ENCODE assay signal across 18 cellular contexts in genomic region chr14:53103941-53104340, GRCh38. TPM values are rescaled to one million over a fixed set of nuclear protein-coding genes. Genes with fewer than 3 reads are reported as not detected.
A peak's percentile ranks its signal among the peaks of the same experiment; 100 is the strongest.
DNase-seq lines count a peak whose midpoint lies in the region; ATAC-seq and TF ChIP-seq lines count a peak whose summit lies in the region.
"Had no signal": no experiment of that assay in that cellular context is flagged by ENCODE, and none has a peak within 500 bp of the region (broad histone marks: within the 10 kb centered on the region; RNA-seq: fewer than 3 reads in every experiment).

No MANE protein-coding gene starts in this region.

- no peaks in the 10 kb centered on the region for H4K20me1 ChIP-seq in HCT116 (ENCODE audit: insufficient read depth)
- no peaks in the 10 kb centered on the region for H4K20me1 ChIP-seq in PC-3 (ENCODE audit: low read length)

- H3K9ac ChIP-seq in HCT116 (ENCODE audit: low read length), result no peak overlapping the region
- H3K9ac ChIP-seq in PC-3 (ENCODE audit: low read length), result no peak overlapping the region

- POLR2A ChIA-PET in HCT116 (lab: Charles Lee) (interaction anchor here (1.3 kb wide), 1 partner anchor 9 kb away, joined by 3 read pairs; no protein-coding TSS in a partner anchor), PC-3 (lab: Charles Lee; ENCODE audit: unreplicated experiment) (interaction anchor here (0.6 kb wide), 1 partner anchor 772 kb away, joined by 5 read pairs; no protein-coding TSS in a partner anchor)

- H3K4me1 ChIP-seq in HCT116 (ENCODE audit: control insufficient read depth in 1 of 2, insufficient read depth in 2 of 2, low read length in 2 of 2) (peaks cover 3 to 11% of the 10 kb centered on the region in 2 experiments; a peak in 2 of 4 replicates), PC-3 (ENCODE audit: insufficient read depth, low read length) (peaks cover 10% of the 10 kb centered on the region)
- H3K4me1 ChIP-seq: Caco-2, HAP-1 had no signal

- H3K36me3 Mint-ChIP-seq in Calu3 (ENCODE audit: insufficient read depth, unreplicated experiment), result peaks cover 4% of the 10 kb centered on the region

- no peak overlapping the region for H3K4me3 Mint-ChIP-seq in Calu3 (ENCODE audit: low read depth, unreplicated experiment)
- H3K4me3 Mint-ChIP-seq: CD4-positive, alpha-beta T cell had no signal

- H3K27ac Mint-ChIP-seq in Calu3 (ENCODE audit: unreplicated experiment), result no peak overlapping the region
- H3K27ac Mint-ChIP-seq: CD4-positive, alpha-beta T cell had no signal

- BruUV-seq in Calu3 (replicated peaks; lab: Mats Ljungman, UMichigan), result no TSS peak
- no TSS peak for BruUV-seq in HCT116 (replicated peaks; lab: Mats Ljungman, UMichigan)
- no TSS peak for BruUV-seq in PC-3 (replicated peaks; lab: Mats Ljungman, UMichigan)

- no peak overlapping the region for H3K27ac ChIP-seq in HCT116 (ENCODE audit: low read depth, low read length)
- no peak overlapping the region for H3K27ac ChIP-seq in PC-3 (ENCODE audit: low read length)
- H3K27ac ChIP-seq: C4-2B, HL-60 had no signal

- H3K9me2 ChIP-seq in HCT116 (ENCODE audit: insufficient read depth), result no peaks in the 10 kb centered on the region
- H3K9me2 ChIP-seq in PC-3 (replicated peaks; ENCODE audit: low read length), result no peaks in the 10 kb centered on the region

- H3K4me3 ChIP-seq in HCT116 (replicated peaks in 1 of 2; ENCODE audit: low read depth in 1 of 2, low read length in 2 of 2), result no peak overlapping the region
- no peak overlapping the region for H3K4me3 ChIP-seq in PC-3 (ENCODE audit: low read length)
- H3K4me3 ChIP-seq: HAP-1 had no signal

- intact Hi-C loops in Calu3 (cut with micrococcal nuclease; ENCODE audit: unreplicated experiment) (no loop called here), HCT116 (cut with micrococcal nuclease) (no loop called here), PC-3 (cut with micrococcal nuclease) (no loop called here), sciatic nerve (cut with DNase I) (no loop called here)

- H3K4me1 Mint-ChIP-seq in Calu3 (ENCODE audit: low read depth, unreplicated experiment), result peaks cover 17% of the 10 kb centered on the region

- TF ChIP-seq CTCF in Calu3 (IDR thresholded peaks at IDR 0.05; ENCODE audit: unreplicated experiment) (no peak), HCT116 (IDR thresholded peaks at IDR 0.05 in 2 of 3, conservative IDR thresholded peaks at IDR 0.05 in 1 of 3; ENCODE audit: borderline replicate concordance in 1 of 3, insufficient read depth in 1 of 3, low read depth in 2 of 3, low read length in 2 of 3) (no peak), PC-3 (conservative IDR thresholded peaks at IDR 0.05; ENCODE audit: low read depth, low read length) (no peak)

- ATAC-seq in HCT116 (peak; percentile 36; the same call in 1 of the 2 replicates), PC-3 (peak; percentile 81), sciatic nerve (peak; percentile 46), GM21786 (IDR thresholded peaks at IDR 0.05; ENCODE audit: unreplicated experiment) (no peak)
- ATAC-seq: HepG2 had no signal

- no peak for TF ChIP-seq POLR2A in HCT116 (IDR thresholded peaks at IDR 0.05; ENCODE audit: borderline replicate concordance, extremely low read depth, insufficient read depth, insufficient read length)

- H2AFZ ChIP-seq in HCT116 (ENCODE audit: low read depth, low read length, poor library complexity, severe bottlenecking) (no peak overlapping the region), PC-3 (ENCODE audit: low read length) (no peak overlapping the region)

- H3K9me3 ChIP-seq in HCT116 (ENCODE audit: control insufficient read depth in 1 of 2, insufficient read depth in 1 of 2, low read depth in 1 of 2, low read length in 2 of 2), result no peaks in the 10 kb centered on the region
- 0 out of 2 replicates have a peak, but pooled peaks cover 3% of the 10 kb centered on the region for H3K9me3 ChIP-seq in PC-3 (ENCODE audit: low read length)
- H3K9me3 ChIP-seq: HAP-1 had no signal

- RAD21 ChIA-PET in HCT116 (lab: Charles Lee; ENCODE audit: low non-redundant PET in 1 of 2, low total read pairs in 2 of 2, uncharacterized antibody in 2 of 2, unreplicated experiment in 2 of 2), result no interaction called here

- H3K4me2 ChIP-seq in HCT116 (ENCODE audit: low read length) (no peak overlapping the region), PC-3 (ENCODE audit: low read length) (0 out of 2 replicates have a peak overlapping the region, but pooled peaks have one; percentile 13)

- CTCF ChIA-PET in Calu3 (lab: Charles Lee), result interaction anchor here (0.8 kb wide), 1 partner anchor 47 kb away, joined by 3 read pairs; no protein-coding TSS in a partner anchor
- CTCF ChIA-PET in HCT116 (lab: Charles Lee), result no interaction called here
- CTCF ChIA-PET in PC-3 (lab: Charles Lee), result no interaction called here

- no peaks in the 10 kb centered on the region for H3F3A ChIP-seq in PC-3 (ENCODE audit: low read length, unreplicated experiment)

- H3K79me2 ChIP-seq in HCT116 (ENCODE audit: insufficient read depth, low read length), result peaks cover 32% of the 10 kb centered on the region
- H3K79me2 ChIP-seq in PC-3 (ENCODE audit: low read length), result no peaks in the 10 kb centered on the region

- TF ChIP-seq RAD21 in HCT116 (IDR thresholded peaks at IDR 0.05; ENCODE audit: low read depth), result no peak

- DNase-seq in Calu3 (peak; percentile 41), HCT116 (ENCODE audit: low read depth, low spot score) (no peak), PC-3 (peak; percentile 59), sciatic nerve (ENCODE audit: low spot score) (no peak)
- DNase-seq in stimulated activated CD4-positive, alpha-beta T cell treated with anti-CD3 and anti-CD28 coated beads, Interleukin-4, amount 100 ng/mL, for 4 hours, result no peak
- DNase-seq: ACHN; AML-193; Caco-2; CD4-positive, alpha-beta T cell; DMS153; DMS79; GDM1; KG1 had no signal

- no peaks in the 10 kb centered on the region for H3K9me3 Mint-ChIP-seq in Calu3 (ENCODE audit: low read depth, unreplicated experiment)

- no peaks in the 10 kb centered on the region for H3K27me3 Mint-ChIP-seq in Calu3 (ENCODE audit: unreplicated experiment)
- H3K27me3 Mint-ChIP-seq: CD4-positive, alpha-beta T cell had no signal

- no peaks in the 10 kb centered on the region for H3K36me3 ChIP-seq in HCT116 (ENCODE audit: control insufficient read depth in 1 of 2, insufficient read depth in 2 of 2, low read length in 2 of 2)
- H3K36me3 ChIP-seq in PC-3 (ENCODE audit: low read depth, low read length), result no peaks in the 10 kb centered on the region; the same call in 1 of the 2 replicates
- H3K36me3 ChIP-seq: HAP-1 had no signal

- H3K27me3 ChIP-seq in HCT116 (ENCODE audit: insufficient read depth, low read length) (no peaks in the 10 kb centered on the region), PC-3 (ENCODE audit: low read length) (no peaks in the 10 kb centered on the region)

TF ChIP-seq in HCT116, 20 proteins besides CTCF, POLR2A, EP300 and RAD21:
- TF ChIP-seq ZBTB33 (IDR thresholded peaks at IDR 0.05; ENCODE audit: extremely low read depth, insufficient replicate concordance, low read length) (no peak), SP1 (IDR thresholded peaks at IDR 0.05; ENCODE audit: low read depth) (0 out of 2 replicates have a peak, but pooled peaks have one; percentile 17)

RNA-seq across cellular contexts. Expression of gene DDHD1, which starts 49.2 kb away (rescaled TPM):
- total RNA-seq in Calu3 (2022), result 12.7 and 14.0 TPM in 2 replicates
- total RNA-seq in HCT116 (2021; ENCODE audit: unreplicated experiment), result 26.9 TPM
- polyA plus RNA-seq in HCT116 (2012), result 4.4 and 5.8 TPM in 2 replicates
- 10.6 and 10.7 TPM in 2 replicates for total RNA-seq in PC-3 (2014; rRNA removed)
- 31.6 TPM for total RNA-seq in sciatic nerve

Comparison
In these comparisons a context has a peak if more than half of its experiments do, and no peak if none do; other contexts are left out.
1. DNase-seq: peak in Calu3 (single experiment) and PC-3 (single experiment); none in HCT116 (single experiment), sciatic nerve (single experiment) and stimulated activated CD4-positive, alpha-beta T cell treated with anti-CD3 and anti-CD28 coated beads, Interleukin-4, amount 100 ng/mL, for 4 hours (0 of 2).